In genomic region chr7:105269397-105269796, GRCh38 we compare ENCODE assay signal across 8 cellular contexts.
DNase-seq lines count a peak whose midpoint lies in the region; ATAC-seq and TF ChIP-seq lines count a peak whose summit lies in the region.

No MANE protein-coding gene starts in this region.

- peaks cover 96% of the 10 kb centered on the region for H3K79me2 ChIP-seq in Loucy (ENCODE audit: insufficient read depth, low read length)

- POLR2A ChIA-PET in A673 (lab: Charles Lee; ENCODE audit: low non-redundant PET): no interaction called here

- TF ChIP-seq CTCF in A673 (conservative IDR thresholded peaks at IDR 0.05; ENCODE audit: low read depth, low read length) (no peak), Loucy (conservative IDR thresholded peaks at IDR 0.05; ENCODE audit: low read length) (no peak)

- H3K4me2 ChIP-seq in Loucy (ENCODE audit: low read depth, low read length, poor library complexity, severe bottlenecking): peak overlapping the region; percentile 98

- CTCF ChIA-PET in A673 (lab: Charles Lee): no interaction called here

- no peak for DNase-seq in A673 (ENCODE audit: low spot score)
- peak; percentile 66 for DNase-seq in cerebellar cortex (ENCODE audit: low spot score)
- no peak for DNase-seq in stimulated activated CD4-positive, alpha-beta T cell treated with anti-CD3 and anti-CD28 coated beads, Interleukin-4, amount 100 ng/mL, for 1 hour
- no peak for DNase-seq in inferior parietal cortex (ENCODE audit: extremely low spot score)
- DNase-seq in NCI-H2171 (lab: John Stamatoyannopoulos, UW): no peak

- intact Hi-C loops in A673 (cut with micrococcal nuclease; ENCODE audit: unreplicated experiment): no loop called here

- peak overlapping the region; percentile 57 for H2AFZ ChIP-seq in Loucy (ENCODE audit: low read length)

- H3K4me3 ChIP-seq in A673 (ENCODE audit: low read depth, low read length, poor library complexity, severe bottlenecking) (peak overlapping the region; percentile 45), Loucy (ENCODE audit: low read length, poor library complexity, severe bottlenecking) (peak overlapping the region; percentile 78), mucosa of stomach (ENCODE audit: low read length) (no peak overlapping the region)

- peak; percentile 17 for ATAC-seq in GM19463 (IDR thresholded peaks at IDR 0.05; ENCODE audit: unreplicated experiment)

- H3K27me3 ChIP-seq in A673 (replicated peaks; ENCODE audit: insufficient read depth, low read depth, low read length, poor library complexity) (no peaks in the 10 kb centered on the region), Loucy (ENCODE audit: insufficient read depth, low read length, poor library complexity, severe bottlenecking) (no peaks in the 10 kb centered on the region), mucosa of stomach (ENCODE audit: control insufficient read depth, insufficient read depth, low read length) (no peaks in the 10 kb centered on the region)

- peaks cover 25% of the 10 kb centered on the region for H4K20me1 ChIP-seq in Loucy (ENCODE audit: insufficient read depth, low read length, poor library complexity, severe bottlenecking)

- H3K36me3 ChIP-seq in A673 (ENCODE audit: insufficient read depth, low read length, poor library complexity, severe bottlenecking) (no peaks in the 10 kb centered on the region), Loucy (ENCODE audit: insufficient read depth, low read length) (no peaks in the 10 kb centered on the region), mucosa of stomach (ENCODE audit: control insufficient read depth, insufficient read depth, low read length) (no peaks in the 10 kb centered on the region)

- no TSS peak for BruUV-seq in A673 (replicated peaks; lab: Mats Ljungman, UMichigan)

- 0 out of 2 replicates have a peak, but pooled peaks cover 3% of the 10 kb centered on the region for H3F3A ChIP-seq in Loucy (ENCODE audit: low read depth)

- H3K27ac ChIP-seq in A673 (ENCODE audit: low read depth, low read length, poor library complexity, severe bottlenecking): peak overlapping the region; percentile 74

- H3K9me3 ChIP-seq in A673 (ENCODE audit: low read depth, low read length, poor library complexity, severe bottlenecking) (no peaks in the 10 kb centered on the region), Loucy (ENCODE audit: insufficient read depth, low read depth, low read length) (no peaks in the 10 kb centered on the region), mucosa of stomach (ENCODE audit: control insufficient read depth, low read length) (no peaks in the 10 kb centered on the region)

- peak overlapping the region; percentile 70 for H3K9ac ChIP-seq in Loucy (ENCODE audit: low read depth, low read length, poor library complexity, severe bottlenecking)
- peak overlapping the region; percentile 66 for H3K9ac ChIP-seq in mucosa of stomach (ENCODE audit: low read length)

- no peaks in the 10 kb centered on the region for H3K9me2 ChIP-seq in Loucy (replicated peaks; ENCODE audit: low read depth, low read length)

- peaks cover 28% of the 10 kb centered on the region for H3K4me1 ChIP-seq in A673 (ENCODE audit: insufficient read depth, low read length, poor library complexity, severe bottlenecking)
- peaks cover 49% of the 10 kb centered on the region for H3K4me1 ChIP-seq in Loucy (ENCODE audit: insufficient read depth, low read length, poor library complexity, severe bottlenecking)
- H3K4me1 ChIP-seq in mucosa of stomach (ENCODE audit: control insufficient read depth, insufficient read depth, low read length): no peaks in the 10 kb centered on the region
